ENCODE assay signal across 34 cellular contexts in genomic region chr2:61222567-61222966, GRCh38.
"Had no signal": no experiment of that assay in that cellular context is flagged by ENCODE, and none has a peak within 500 bp of the region (broad histone marks: within the 10 kb centered on the region; RNA-seq: fewer than 3 reads in every experiment).

No MANE protein-coding gene starts in this region.

- H3K4me1 ChIP-seq: adrenal gland, ascending aorta, body of pancreas, breast epithelium had no signal

- DNase-seq: activated effector memory CD4-positive, alpha-beta T cell treated with anti-CD3 and anti-CD28 coated beads, Interleukin-2, amount 50 U/mL, for 16 hours; activated effector memory CD4-positive, alpha-beta T cell treated with Interleukin-2 at 50 U/mL for 16 hours; activated gamma-delta T cell; activated gamma-delta T cell treated with Interleukin-2 at 50 U/mL for 16 hours; activated naive CD4-positive, alpha-beta T cell; activated naive CD4-positive, alpha-beta T cell treated with anti-CD3 and anti-CD28 coated beads for 36 hours; activated naive CD4-positive, alpha-beta T cell treated with anti-CD3 and anti-CD28 coated beads, Interleukin-2, amount 10 ng/mL, durations not matched to agents 7 days and 5 days; activated naive CD4-positive, alpha-beta T cell treated with anti-CD3 and anti-CD28 coated beads, Interleukin-2, amount 50 U/mL, for 16 hours; activated naive CD4-positive, alpha-beta T cell treated with Interleukin-2 at 50 U/mL for 16 hours; activated naive CD8-positive, alpha-beta T cell treated with anti-CD3 and anti-CD28 coated beads for 36 hours; activated naive CD8-positive, alpha-beta T cell treated with anti-CD3 and anti-CD28 coated beads, Interleukin-2, amount 10 ng/mL, durations not matched to agents 7 days and 5 days; activated naive CD8-positive, alpha-beta T cell treated with anti-CD3 and anti-CD28 coated beads, Interleukin-2, amount 50 U/mL, for 24 hours; activated T-cell treated with anti-CD3 and anti-CD28 coated beads, Interleukin-2, amount 50 U/mL, for 1 hour; activated T-cell treated with anti-CD3 and anti-CD28 coated beads, Interleukin-2, amount 50 U/mL, for 24 hours; activated T-cell treated with anti-CD3 and anti-CD28 coated beads, Interleukin-2, amount 50 U/mL, for 4 hours; activated T-cell treated with anti-CD3 and anti-CD28 coated beads, Interleukin-2, amount 50 U/mL, for 48 hours; activated T-cell treated with anti-CD3 and anti-CD28 coated beads, Interleukin-2, amount 50 U/mL, for 72 hours; adrenal gland; amniotic stem cell; amygdala; anterior cingulate cortex; aorta; body of pancreas; brain microvascular endothelial cell; caudate nucleus; central memory CD4-positive, alpha-beta T cell; cerebellar nuclear complex had no signal

- H3K27me3 ChIP-seq: adrenal gland, ascending aorta, body of pancreas, brain microvascular endothelial cell, breast epithelium, cardiac muscle cell had no signal

- H3K4me3 ChIP-seq: adrenal gland, ascending aorta, body of pancreas, breast epithelium, cardiac muscle cell had no signal

- H3K27ac ChIP-seq: adrenal gland, ascending aorta, body of pancreas, brain microvascular endothelial cell, breast epithelium, cardiac muscle cell had no signal

- H3K9me3 ChIP-seq: adrenal gland, ascending aorta, body of pancreas, breast epithelium had no signal

- ATAC-seq: activated naive CD4-positive, alpha-beta T cell treated with anti-CD3 and anti-CD28 coated beads, Interleukin-2, amount 50 U/mL, for 72 hours; activated naive CD8-positive, alpha-beta T cell treated with anti-CD3 and anti-CD28 coated beads, Interleukin-2, amount 50 U/mL, for 24 hours; activated T-cell treated with anti-CD3 and anti-CD28 coated beads, Interleukin-2, amount 50 U/mL, for 4 hours; activated T-cell treated with anti-CD3 and anti-CD28 coated beads, Interleukin-2, amount 50 U/mL, for 72 hours; activated T-helper 17 cell treated with anti-CD3 and anti-CD28 coated beads, Interleukin-2, amount 50 U/mL, for 72 hours; body of pancreas had no signal

- FAIRE-seq: astrocyte, bronchial epithelial cell had no signal
